29 cellular contexts compared by ENCODE assay signal in genomic region chr2:222798528-222798927, GRCh38.
"Had no signal": no experiment of that assay in that cellular context is flagged by ENCODE, and none has a peak within 500 bp of the region (broad histone marks: within the 10 kb centered on the region; RNA-seq: fewer than 3 reads in every experiment).

No MANE protein-coding gene starts in this region.

- H3K4me1 Mint-ChIP-seq: activated CD4-positive, alpha-beta T cell treated with anti-CD3 and anti-CD28 coated beads for 36 hours; activated CD4-positive, alpha-beta T cell treated with anti-CD3 and anti-CD28 coated beads, Interleukin-2, amount 10 ng/mL, durations not matched to agents 7 days and 5 days; activated CD8-positive, alpha-beta memory T cell treated with anti-CD3 and anti-CD28 coated beads, Interleukin-2, amount 10 ng/mL, durations not matched to agents 7 days and 5 days; activated naive CD4-positive, alpha-beta T cell treated with anti-CD3 and anti-CD28 coated beads, Interleukin-2, amount 10 ng/mL, durations not matched to agents 7 days and 5 days had no signal

- H3K9me3 Mint-ChIP-seq: activated CD4-positive, alpha-beta T cell treated with anti-CD3 and anti-CD28 coated beads, Interleukin-2, amount 10 ng/mL, durations not matched to agents 7 days and 5 days; activated naive CD4-positive, alpha-beta T cell treated with anti-CD3 and anti-CD28 coated beads, Interleukin-2, amount 10 ng/mL, durations not matched to agents 7 days and 5 days; activated naive CD8-positive, alpha-beta T cell treated with anti-CD3 and anti-CD28 coated beads, Interleukin-2, amount 50 U/mL, for 24 hours; T-helper 1 cell treated with Interleukin-12 subunit alpha and Interleukin-12 subunit beta and Interleukin-4 antibody, amounts not matched to agents 30 μg/mL and 1 μg/mL, for 36 hours; T-helper 2 cell treated with Interferon-gamma antibody and Interleukin-4, amounts not matched to agents 5 μg/mL and 100 μg/mL, for 36 hours; WTC11 had no signal

- H3K27me3 Mint-ChIP-seq: activated CD4-positive, alpha-beta T cell treated with anti-CD3 and anti-CD28 coated beads for 36 hours; activated naive CD8-positive, alpha-beta T cell had no signal

- H3K27ac Mint-ChIP-seq: activated CD4-positive, alpha-beta T cell treated with anti-CD3 and anti-CD28 coated beads for 36 hours; activated CD4-positive, alpha-beta T cell treated with anti-CD3 and anti-CD28 coated beads, Interleukin-2, amount 10 ng/mL, durations not matched to agents 7 days and 5 days; activated CD8-positive, alpha-beta memory T cell treated with anti-CD3 and anti-CD28 coated beads, Interleukin-2, amount 10 ng/mL, durations not matched to agents 7 days and 5 days; activated naive CD4-positive, alpha-beta T cell treated with anti-CD3 and anti-CD28 coated beads, Interleukin-2, amount 10 ng/mL, durations not matched to agents 7 days and 5 days; activated naive CD8-positive, alpha-beta T cell; activated naive CD8-positive, alpha-beta T cell treated with anti-CD3 and anti-CD28 coated beads, Interleukin-2, amount 50 U/mL, for 24 hours; brain; T-helper 1 cell treated with Interleukin-12 subunit alpha and Interleukin-12 subunit beta and Interleukin-4 antibody, amounts not matched to agents 30 μg/mL and 1 μg/mL, for 36 hours; T-helper 2 cell treated with Interferon-gamma antibody and Interleukin-4, amounts not matched to agents 5 μg/mL and 100 μg/mL, for 36 hours; WTC11 had no signal

- H3K27me3 ChIP-seq: SJCRH30 had no signal

- H3K9me3 ChIP-seq: SJCRH30 had no signal

- H3K36me3 Mint-ChIP-seq: activated CD8-positive, alpha-beta memory T cell treated with anti-CD3 and anti-CD28 coated beads, Interleukin-2, amount 10 ng/mL, durations not matched to agents 7 days and 5 days; activated naive CD4-positive, alpha-beta T cell treated with anti-CD3 and anti-CD28 coated beads, Interleukin-2, amount 10 ng/mL, durations not matched to agents 7 days and 5 days; activated naive CD8-positive, alpha-beta T cell; brain; WTC11 had no signal

- H3K27ac ChIP-seq: KMS-11, SJCRH30, SK-N-MC had no signal

- ATAC-seq: activated CD8-positive, alpha-beta memory T cell treated with anti-CD3 and anti-CD28 coated beads, Interleukin-2, amount 10 ng/mL, durations not matched to agents 7 days and 5 days; Panc1; WTC11 had no signal

- H3K4me3 ChIP-seq: SJCRH30, SK-N-MC had no signal

- H3K4me3 Mint-ChIP-seq: activated CD4-positive, alpha-beta T cell treated with anti-CD3 and anti-CD28 coated beads for 36 hours; activated CD4-positive, alpha-beta T cell treated with anti-CD3 and anti-CD28 coated beads, Interleukin-2, amount 10 ng/mL, durations not matched to agents 7 days and 5 days; activated CD8-positive, alpha-beta memory T cell treated with anti-CD3 and anti-CD28 coated beads, Interleukin-2, amount 10 ng/mL, durations not matched to agents 7 days and 5 days; activated naive CD4-positive, alpha-beta T cell treated with anti-CD3 and anti-CD28 coated beads, Interleukin-2, amount 10 ng/mL, durations not matched to agents 7 days and 5 days; activated naive CD8-positive, alpha-beta T cell; activated naive CD8-positive, alpha-beta T cell treated with anti-CD3 and anti-CD28 coated beads, Interleukin-2, amount 50 U/mL, for 24 hours; brain; T-helper 1 cell treated with Interleukin-12 subunit alpha and Interleukin-12 subunit beta and Interleukin-4 antibody, amounts not matched to agents 30 μg/mL and 1 μg/mL, for 36 hours; T-helper 2 cell treated with Interferon-gamma antibody and Interleukin-4, amounts not matched to agents 5 μg/mL and 100 μg/mL, for 36 hours; WTC11 had no signal

- H3K36me3 ChIP-seq: SJCRH30 had no signal

- DNase-seq: activated CD4-positive, alpha-beta T cell treated with anti-CD3 and anti-CD28 coated beads for 36 hours; activated CD4-positive, alpha-beta T cell treated with anti-CD3 and anti-CD28 coated beads, Interleukin-2, amount 10 ng/mL, durations not matched to agents 7 days and 5 days; activated CD4-positive, alpha-beta T cell treated with anti-CD3 and anti-CD28 coated beads, Interleukin-2, amount 50 U/mL, for 48 hours; activated CD8-positive, alpha-beta memory T cell treated with anti-CD3 and anti-CD28 coated beads for 24 hours; activated CD8-positive, alpha-beta memory T cell treated with anti-CD3 and anti-CD28 coated beads, Interleukin-2, amount 10 ng/mL, durations not matched to agents 7 days and 5 days; activated CD8-positive, alpha-beta memory T cell treated with anti-CD3 and anti-CD28 coated beads, Interleukin-2, amount 50 U/mL, for 48 hours; activated effector memory CD4-positive, alpha-beta T cell treated with Interleukin-2 at 50 U/mL for 16 hours; activated naive CD4-positive, alpha-beta T cell treated with anti-CD3 and anti-CD28 coated beads, Interleukin-2, amount 10 ng/mL, durations not matched to agents 7 days and 5 days; activated naive CD8-positive, alpha-beta T cell treated with anti-CD3 and anti-CD28 coated beads, Interleukin-2, amount 50 U/mL, for 24 hours; activated T-cell treated with anti-CD3 and anti-CD28 coated beads, Interleukin-2, amount 50 U/mL, for 48 hours; anterior cingulate cortex; caudate nucleus; MM.1S; NCI-H1092; NCI-H1436 treated with DMSO at 0.1 percent for 48 hours; NCI-H1694 treated with DMSO at 0.1 percent for 48 hours; NCI-H2029; NCI-H345; NCI-H524 treated with DMSO at 0.1 percent for 48 hours; SHP77; SJCRH30 had no signal
